8 cellular contexts compared by ENCODE assay signal in genomic region chr15:99213187-99213811, GRCh38. TPM values are rescaled to one million over a fixed set of nuclear protein-coding genes. Genes with fewer than 3 reads are reported as not detected.
DNase-seq lines count a peak whose midpoint lies in the region; ATAC-seq and TF ChIP-seq lines count a peak whose summit lies in the region.

No MANE protein-coding gene starts in this region.

- no peak overlapping the region for H3K27ac Mint-ChIP-seq in neural progenitor cell

- no peak overlapping the region for H3K9ac ChIP-seq in neural progenitor cell

- H3K27ac ChIP-seq in PC-9 = no peak overlapping the region
- no peak overlapping the region for H3K27ac ChIP-seq in neural progenitor cell

- no peaks in the 10 kb centered on the region for H3K27me3 Mint-ChIP-seq in neural progenitor cell (ENCODE audit: insufficient read depth, low read depth)

- H3K36me3 ChIP-seq in PC-9 (ENCODE audit: low read depth) (0 out of 2 replicates have a peak, but pooled peaks cover under 1% of the 10 kb centered on the region), neural progenitor cell (no peaks in the 10 kb centered on the region)

- H3K36me3 Mint-ChIP-seq in neural progenitor cell = peaks cover 11% of the 10 kb centered on the region

- POLR2A ChIA-PET in PC-9 (lab: Charles Lee; ENCODE audit: unreplicated experiment) = interaction anchor here (0.6 kb wide), 1 partner anchor 23 kb away, joined by 3 read pairs; no protein-coding TSS in a partner anchor

- DNase-seq in AG20443 (ENCODE audit: low spot score) (peak; percentile 84), HS-27A (ENCODE audit: low read depth) (peak; percentile 45), PC-9 (peak in 1 of 2 experiments; percentile 69), activated T-helper 1 cell treated with Interleukin-2 at 50 U/mL for 16 hours (ENCODE audit: low read depth) (peak; percentile 22), fibroblast of the aortic adventitia (ENCODE audit: low read depth) (peak; percentile 79), neural progenitor cell (ENCODE audit: low spot score) (peak; percentile 74), stromal cell of bone marrow (ENCODE audit: low read depth) (peak; percentile 55)

- H3K4me1 Mint-ChIP-seq in neural progenitor cell = no peaks in the 10 kb centered on the region

- no peaks in the 10 kb centered on the region for H3F3A ChIP-seq in PC-9 (ENCODE audit: insufficient read depth, low read depth)
- H3F3A ChIP-seq in neural progenitor cell (ENCODE audit: low read depth) = no peaks in the 10 kb centered on the region

- H3K4me3 Mint-ChIP-seq in neural progenitor cell = no peak overlapping the region

- no peaks in the 10 kb centered on the region for H3K9me2 ChIP-seq in PC-9 (ENCODE audit: insufficient read depth)

- no peaks in the 10 kb centered on the region for H3K9me3 Mint-ChIP-seq in neural progenitor cell

- BruUV-seq in PC-9 (replicated peaks; lab: Mats Ljungman, UMichigan) = no TSS peak

- H2AFZ ChIP-seq in PC-9 (no peak overlapping the region), neural progenitor cell (replicated peaks) (no peak overlapping the region)

- H3K4me3 ChIP-seq in PC-9 = no peak overlapping the region
- no peak overlapping the region for H3K4me3 ChIP-seq in fibroblast of the aortic adventitia (ENCODE audit: low read depth, low read length)
- H3K4me3 ChIP-seq in neural progenitor cell = no peak overlapping the region

- no peaks in the 10 kb centered on the region for H3K79me2 ChIP-seq in PC-9 (ENCODE audit: low read depth)
- no peaks in the 10 kb centered on the region for H3K79me2 ChIP-seq in neural progenitor cell (ENCODE audit: low read depth)

- H4K20me1 ChIP-seq in PC-9 (ENCODE audit: insufficient read depth) = no peaks in the 10 kb centered on the region
- no peaks in the 10 kb centered on the region for H4K20me1 ChIP-seq in neural progenitor cell (ENCODE audit: low read depth)

- H3K4me2 ChIP-seq in PC-9 (no peak overlapping the region), neural progenitor cell (no peak overlapping the region)

- H3K4me1 ChIP-seq in PC-9 (replicated peaks; ENCODE audit: insufficient read depth) (no peaks in the 10 kb centered on the region), neural progenitor cell (no peaks in the 10 kb centered on the region)

- intact Hi-C loops in PC-9 (cut with micrococcal nuclease; ENCODE audit: unreplicated experiment) = loop anchor here (1.0 to 5.0 kb wide), 4 partner anchors 109 to 770 kb away; no protein-coding TSS in a partner anchor

- peak; percentile 70 for ATAC-seq in GM19023 (IDR thresholded peaks at IDR 0.05; ENCODE audit: unreplicated experiment)

- H3K9me3 ChIP-seq in PC-9 (ENCODE audit: insufficient read depth, low read depth) = no peaks in the 10 kb centered on the region
- no peaks in the 10 kb centered on the region for H3K9me3 ChIP-seq in neural progenitor cell (ENCODE audit: low read depth)

- no peaks in the 10 kb centered on the region for H3K27me3 ChIP-seq in PC-9 (ENCODE audit: insufficient read depth, low read depth)
- no peaks in the 10 kb centered on the region for H3K27me3 ChIP-seq in neural progenitor cell

- TF ChIP-seq CTCF in PC-9 (conservative IDR thresholded peaks at IDR 0.05) (peak; percentile 92), fibroblast of the aortic adventitia (IDR thresholded peaks at IDR 0.05; ENCODE audit: insufficient read depth, low read length) (peak; percentile 93), neural progenitor cell (IDR thresholded peaks at IDR 0.05) (peak; percentile 96)

- CTCF ChIA-PET in PC-9 (lab: Charles Lee) = interaction anchor here (0.6 to 0.7 kb wide), 3 partner anchors 108 to 918 kb away, joined by 3 to 5 read pairs (median 4); partner anchors contain the start of gene SYNM

RNA-seq across cellular contexts. Expression of gene TTC23, which starts 36.1 kb away (rescaled TPM):
- total RNA-seq in PC-9 (2021) (18.4 and 21.6 TPM in 2 replicates), fibroblast of the aortic adventitia (ENCODE audit: low replicate concordance) (13.5 and 36.7 TPM in 2 replicates), neural progenitor cell (ENCODE audit: low replicate concordance) (35.2 and 45.3 TPM in 2 replicates)

RNA-seq across cellular contexts. Expression of gene LRRC28, which starts 38.0 kb away (rescaled TPM):
- 13.5 and 19.3 TPM in 2 replicates for total RNA-seq in PC-9 (2021)
- 10.4 and 28.0 TPM in 2 replicates for total RNA-seq in fibroblast of the aortic adventitia (ENCODE audit: low replicate concordance)
- total RNA-seq in neural progenitor cell (ENCODE audit: low replicate concordance) = 34.5 and 37.5 TPM in 2 replicates
